In genomic region chr12:111664961-111665865, GRCh38 we compare ENCODE assay signal across 1 cellular context.
TF ChIP-seq lines count a peak whose summit lies in the region.

No MANE protein-coding gene starts in this region.

TF ChIP-seq in H1, 55 proteins besides CTCF, POLR2A, EP300 and RAD21:
- no peak for TF ChIP-seq SIX5 (IDR thresholded peaks at IDR 0.05; ENCODE audit: low read depth, low read length)
- no peak for TF ChIP-seq KDM4A (IDR thresholded peaks at IDR 0.05; ENCODE audit: low read depth, low read length, severe bottlenecking)
- TF ChIP-seq TAF1 (IDR thresholded peaks at IDR 0.05; ENCODE audit: low read depth, low read length), result no peak
- TF ChIP-seq SIN3A (conservative IDR thresholded peaks at IDR 0.05 in 1 of 2, IDR thresholded peaks at IDR 0.05 in 1 of 2; ENCODE audit: low read depth in 1 of 2, low read length in 2 of 2), result no peak
- TF ChIP-seq E2F6 (IDR thresholded peaks at IDR 0.05), result no peak
- TF ChIP-seq USF2 (IDR thresholded peaks at IDR 0.05; ENCODE audit: low read length), result no peak
- TF ChIP-seq, protein P1, sequence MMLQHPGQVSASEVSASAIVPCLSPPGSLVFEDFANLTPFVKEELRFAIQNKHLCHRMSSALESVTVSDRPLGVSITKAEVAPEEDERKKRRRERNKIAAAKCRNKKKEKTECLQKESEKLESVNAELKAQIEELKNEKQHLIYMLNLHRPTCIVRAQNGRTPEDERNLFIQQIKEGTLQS (IDR thresholded peaks at IDR 0.05; ENCODE audit: insufficient read depth, low read depth, low read length), result no peak
- TF ChIP-seq CHD1 (IDR thresholded peaks at IDR 0.05; ENCODE audit: low read depth, low read length), result no peak
- TF ChIP-seq POU5F1 (IDR thresholded peaks at IDR 0.05; ENCODE audit: low read depth, low read length), result no peak
